ENCODE assay signal across 13 cellular contexts in genomic region chr2:162198239-162198638, GRCh38. TPM values are rescaled to one million over a fixed set of nuclear protein-coding genes. Genes with fewer than 3 reads are reported as not detected.
DNase-seq lines count a peak whose midpoint lies in the region; ATAC-seq and TF ChIP-seq lines count a peak whose summit lies in the region.
"Had no signal": no experiment of that assay in that cellular context is flagged by ENCODE, and none has a peak within 500 bp of the region (broad histone marks: within the 10 kb centered on the region; RNA-seq: fewer than 3 reads in every experiment).

No MANE protein-coding gene starts in this region.

- H3K9ac ChIP-seq in GM23248: no peak overlapping the region
- no peak overlapping the region for H3K9ac ChIP-seq in fibroblast of lung (ENCODE audit: insufficient read depth, low read length)

- in situ Hi-C loops in GM23248 (cut with MboI): no loop called here

- no peak overlapping the region for H3K4me3 ChIP-seq in GM23248
- H3K4me3 ChIP-seq in fibroblast of lung (replicated peaks in 1 of 4; ENCODE audit: control extremely low read depth in 1 of 4, insufficient read depth in 1 of 4, low read depth in 3 of 4, low read length in 4 of 4): no peak overlapping the region
- no peak overlapping the region for H3K4me3 ChIP-seq in osteoblast (ENCODE audit: insufficient read depth, low read length)
- H3K4me3 ChIP-seq: A549 had no signal

- no peak overlapping the region for H2AFZ ChIP-seq in GM23248
- H2AFZ ChIP-seq in fibroblast of lung (ENCODE audit: low read length): no peak overlapping the region
- no peak overlapping the region for H2AFZ ChIP-seq in osteoblast (ENCODE audit: low read length)

- no peaks in the 10 kb centered on the region for H3K9me2 ChIP-seq in GM23248 (ENCODE audit: insufficient read depth)

- H3K27ac ChIP-seq in GM23248 (peak overlapping the region; percentile 75; the same call in 1 of the 2 replicates), angular gyrus (ENCODE audit: low read depth, low read length) (peak overlapping the region; percentile 2), fibroblast of lung (ENCODE audit: insufficient read depth, low read length) (no peak overlapping the region), osteoblast (ENCODE audit: low read depth, low read length) (peak overlapping the region; percentile 91)
- H3K27ac ChIP-seq: A549 had no signal

- H3K4me2 ChIP-seq in GM23248 (ENCODE audit: unreplicated experiment): no peak overlapping the region
- no peak overlapping the region for H3K4me2 ChIP-seq in fibroblast of lung (ENCODE audit: extremely low read depth, insufficient read depth, low read length)
- no peak overlapping the region for H3K4me2 ChIP-seq in osteoblast (ENCODE audit: insufficient read depth, low read length)
- H3K4me2 ChIP-seq: A549 had no signal

- H4K20me1 ChIP-seq in GM23248 (ENCODE audit: insufficient read depth) (no peaks in the 10 kb centered on the region), fibroblast of lung (ENCODE audit: control insufficient read depth, extremely low read depth, insufficient read depth, low read length) (no peaks in the 10 kb centered on the region), osteoblast (ENCODE audit: insufficient read depth, low read length) (peaks cover 7% of the 10 kb centered on the region)

- DNase-seq in GM23248: no peak
- DNase-seq in fibroblast of lung (ENCODE audit: low read depth in 2 of 2): peak; percentile 38 to 83
- no peak for DNase-seq in osteoblast (ENCODE audit: insufficient read length, low spot score, missing footprints)
- no peak for DNase-seq in activated CD8-positive, alpha-beta memory T cell treated with anti-CD3 and anti-CD28 coated beads, Interleukin-2, amount 50 U/mL, for 48 hours
- DNase-seq in Ammon's horn (ENCODE audit: low spot score): no peak
- DNase-seq: Caco-2; NCI-H1417; NCI-H2029; NK-92 treated with Interleukin-12 subunit alpha and Interleukin-12 subunit beta, amount 100 ng/mL, for 24 hours had no signal

- H3K79me2 ChIP-seq in GM23248 (ENCODE audit: insufficient read depth) (no peaks in the 10 kb centered on the region), fibroblast of lung (ENCODE audit: control insufficient read depth, insufficient read depth, low read length) (no peaks in the 10 kb centered on the region), osteoblast (ENCODE audit: insufficient read depth, low read length) (peaks cover 2% of the 10 kb centered on the region)

- H3K36me3 ChIP-seq in GM23248 (ENCODE audit: low read depth): peaks cover 79% of the 10 kb centered on the region
- H3K36me3 ChIP-seq in fibroblast of lung (ENCODE audit: control insufficient read depth, insufficient read depth, low read length): peaks cover 10% of the 10 kb centered on the region
- H3K36me3 ChIP-seq in osteoblast (ENCODE audit: insufficient read depth, low read length): peaks cover 96% of the 10 kb centered on the region

- peaks cover 72% of the 10 kb centered on the region for H3F3A ChIP-seq in GM23248 (ENCODE audit: insufficient read depth)

- 97% methylated on average over 9 of the region's 9 CpGs for WGBS in GM23248 (ENCODE audit: low coverage in 1 of 2, low lambda C conversion rate in 2 of 2, missing lambda C conversion rate in 2 of 2), 2 experiments

- no peaks in the 10 kb centered on the region for H3K9me3 ChIP-seq in GM23248 (ENCODE audit: low read depth)
- no peaks in the 10 kb centered on the region for H3K9me3 ChIP-seq in fibroblast of lung (ENCODE audit: control insufficient read depth, insufficient read depth, low read depth, low read length)
- no peaks in the 10 kb centered on the region for H3K9me3 ChIP-seq in osteoblast (ENCODE audit: low read depth, low read length)
- H3K9me3 ChIP-seq: A549, Caco-2 had no signal

- ATAC-seq in GM21423 (IDR thresholded peaks at IDR 0.05; ENCODE audit: unreplicated experiment): no peak
- ATAC-seq: A549 had no signal

- TF ChIP-seq CTCF in fibroblast of lung (conservative IDR thresholded peaks at IDR 0.05 in 1 of 2, IDR thresholded peaks at IDR 0.05 in 1 of 2; ENCODE audit: low read depth in 1 of 2, low read length in 2 of 2): no peak
- no peak for TF ChIP-seq CTCF in osteoblast (IDR thresholded peaks at IDR 0.05; ENCODE audit: extremely low read depth, low read depth, low read length)

- H3K4me1 ChIP-seq in GM23248 (ENCODE audit: insufficient read depth) (peaks cover 21% of the 10 kb centered on the region), fibroblast of lung (ENCODE audit: control insufficient read depth, extremely low read depth, insufficient read depth, low read length) (peaks cover 8% of the 10 kb centered on the region), osteoblast (ENCODE audit: insufficient read depth, low read length) (peaks cover 29% of the 10 kb centered on the region)
- H3K4me1 ChIP-seq: A549, Caco-2 had no signal

- H3K27me3 ChIP-seq in GM23248 (replicated peaks; ENCODE audit: insufficient read depth) (no peaks in the 10 kb centered on the region), fibroblast of lung (ENCODE audit: control insufficient read depth, insufficient read depth, low read length) (no peaks in the 10 kb centered on the region), osteoblast (ENCODE audit: insufficient read depth, low read length) (no peaks in the 10 kb centered on the region)

RNA-seq across cellular contexts. Expression of gene FAP, which starts 45.0 kb away (rescaled TPM):
- 243 and 269 TPM in 2 replicates for total RNA-seq in GM23248 (2014; rRNA removed; shearing (Covaris generic))
- polyA plus RNA-seq in GM23248 (2016; fragmentation: Nextera tagmentation; extraction: Ambion mirVana) (198 and 200 TPM in 2 replicates), fibroblast of lung (116 and 140 TPM in 2 replicates)
- total RNA-seq in fibroblast of lung (81.9 and 96.1 TPM in 2 replicates), osteoblast (464 and 582 TPM in 2 replicates)
- 63.5 and 73.8 TPM in 2 replicates for polyA plus RNA-seq in fibroblast of lung (2012)
- polyA minus RNA-seq in fibroblast of lung (ENCODE audit: low replicate concordance): 7.8 and 12.8 TPM in 2 replicates
- total RNA-seq: Caco-2, HT-29 had no signal

RNA-seq across cellular contexts. Expression of gene GCG, which starts 46.2 kb away (rescaled TPM):
- not detected in 2 replicates for total RNA-seq in GM23248 (2014; rRNA removed; shearing (Covaris generic))
- not detected in 2 replicates for polyA plus RNA-seq in GM23248 (2016; fragmentation: Nextera tagmentation; extraction: Ambion mirVana)
- not detected in 2 replicates for total RNA-seq in fibroblast of lung
- not detected in 2 replicates for polyA plus RNA-seq in fibroblast of lung
- polyA plus RNA-seq in fibroblast of lung (2012): not detected in 2 replicates
- polyA minus RNA-seq in fibroblast of lung (ENCODE audit: low replicate concordance): not detected in 2 replicates
- not detected in 2 replicates for total RNA-seq in osteoblast
- total RNA-seq: Caco-2, HT-29 had no signal
- polyA plus RNA-seq: A549 had no signal

Comparison
In these comparisons a context has a peak if more than half of its experiments do, and no peak if none do; other contexts are left out.
1. DNase-seq: peak in fibroblast of lung (2 of 2); none in GM23248 (single experiment), osteoblast (single experiment), activated CD8-positive, alpha-beta memory T cell treated with anti-CD3 and anti-CD28 coated beads, Interleukin-2, amount 50 U/mL, for 48 hours (single experiment) and Ammon's horn (single experiment).